ENCODE assay signal across 27 cellular contexts in the genomic region with DNA sequence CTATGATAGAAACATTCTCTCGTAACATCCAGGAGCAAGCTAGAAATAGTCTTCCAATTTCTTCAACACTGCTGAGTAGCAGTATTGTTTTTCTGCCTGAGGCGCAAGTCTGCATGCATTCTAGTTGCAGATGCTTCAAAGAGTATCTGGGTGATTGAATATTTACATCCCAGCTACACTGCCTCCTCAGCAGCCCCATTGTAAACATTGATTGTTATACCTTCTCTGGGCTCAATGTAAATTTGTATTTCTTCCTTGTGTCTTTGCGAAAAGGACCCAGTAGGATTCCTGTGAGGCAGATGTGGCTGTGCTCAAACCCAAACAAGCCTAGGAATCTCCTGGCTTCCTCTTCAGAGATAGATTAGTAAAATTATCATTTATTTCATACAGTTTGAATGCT.
"Had no signal": no experiment of that assay in that cellular context is flagged by ENCODE, and none has a peak within 500 bp of the region (broad histone marks: within the 10 kb centered on the region; RNA-seq: fewer than 3 reads in every experiment).

No MANE protein-coding gene starts in this region.

- H3K4me1 ChIP-seq: breast epithelium, esophagus muscularis mucosa, gastrocnemius medialis, left ventricle myocardium inferior, sigmoid colon, testis, vagina had no signal

- ATAC-seq: activated CD4-positive, alpha-beta T cell treated with anti-CD3 and anti-CD28 coated beads for 36 hours; activated naive CD4-positive, alpha-beta T cell treated with anti-CD3 and anti-CD28 coated beads, Interleukin-2, amount 50 U/mL, for 72 hours; activated T-helper 17 cell treated with anti-CD3 and anti-CD28 coated beads, Interleukin-2, amount 50 U/mL, for 72 hours; gastrocnemius medialis; naive thymus-derived CD8-positive, alpha-beta T cell; stimulated activated memory B cell treated with anti-CD40 and anti-IgM and Interleukin-4, amounts not matched to agents 10 μg/mL and 1 μg/mL and 100 μg/mL, for 72 hours had no signal

- H3K4me1 Mint-ChIP-seq: activated B cell treated with CpG ODN at 0.5 μM for 24 hours; activated CD4-positive, alpha-beta T cell treated with anti-CD3 and anti-CD28 coated beads for 36 hours; activated T-helper 17 cell treated with anti-CD3 and anti-CD28 coated beads, Interleukin-2, amount 50 U/mL, for 72 hours; central memory CD8-positive, alpha-beta T cell; naive thymus-derived CD8-positive, alpha-beta T cell; stimulated activated memory B cell treated with anti-CD40 and anti-IgM and Interleukin-4, amounts not matched to agents 10 μg/mL and 1 μg/mL and 100 μg/mL, for 72 hours had no signal

- H3K4me2 ChIP-seq: smooth muscle cell had no signal

- H3K36me3 ChIP-seq: breast epithelium, esophagus muscularis mucosa, gastrocnemius medialis, left ventricle myocardium inferior, sigmoid colon, vagina had no signal

- H3K27ac ChIP-seq: breast epithelium, esophagus muscularis mucosa, gastrocnemius medialis, left ventricle myocardium inferior, sigmoid colon, testis, vagina had no signal

- H3K9me3 ChIP-seq: breast epithelium, esophagus muscularis mucosa, gastrocnemius medialis, left ventricle myocardium inferior, sigmoid colon, testis, vagina had no signal

- H3K27ac Mint-ChIP-seq: activated B cell treated with CpG ODN at 0.5 μM for 24 hours; activated CD4-positive, alpha-beta T cell treated with anti-CD3 and anti-CD28 coated beads for 36 hours; activated naive CD4-positive, alpha-beta T cell treated with anti-CD3 and anti-CD28 coated beads, Interleukin-2, amount 50 U/mL, for 72 hours; activated T-cell treated with anti-CD3 and anti-CD28 coated beads, Interleukin-2, amount 50 U/mL, for 24 hours; activated T-helper 17 cell treated with anti-CD3 and anti-CD28 coated beads, Interleukin-2, amount 50 U/mL, for 72 hours; mesothelial cell of epicardium; naive thymus-derived CD8-positive, alpha-beta T cell; progenitor cell of endocrine pancreas; stimulated activated memory B cell treated with anti-CD40 and anti-IgM and Interleukin-4, amounts not matched to agents 10 μg/mL and 1 μg/mL and 100 μg/mL, for 72 hours; type B pancreatic cell had no signal

- H3K4me3 ChIP-seq: breast epithelium, esophagus muscularis mucosa, gastrocnemius medialis, left ventricle myocardium inferior, sigmoid colon, smooth muscle cell, testis, vagina had no signal

- H3K36me3 Mint-ChIP-seq: mesothelial cell of epicardium; naive thymus-derived CD8-positive, alpha-beta T cell; stimulated activated memory B cell treated with anti-CD40 and anti-IgM and Interleukin-4, amounts not matched to agents 10 μg/mL and 1 μg/mL and 100 μg/mL, for 72 hours; type B pancreatic cell had no signal

- DNase-seq: activated B cell treated with CpG ODN at 0.5 μM for 24 hours; activated CD4-positive, alpha-beta T cell treated with anti-CD3 and anti-CD28 coated beads for 36 hours; activated CD4-positive, alpha-beta T cell treated with anti-CD3 and anti-CD28 coated beads, Interleukin-2, amount 50 U/mL, for 4 hours; activated CD8-positive, alpha-beta memory T cell treated with anti-CD3 and anti-CD28 coated beads for 24 hours; activated CD8-positive, alpha-beta memory T cell treated with anti-CD3 and anti-CD28 coated beads, Interleukin-2, amount 50 U/mL, for 4 hours; activated T-cell treated with anti-CD3 and anti-CD28 coated beads, Interleukin-2, amount 50 U/mL, for 24 hours; effector memory CD4-positive, alpha-beta T cell; gastrocnemius medialis; hippocampal formation; left ventricle myocardium inferior; naive thymus-derived CD8-positive, alpha-beta T cell; retina; sigmoid colon; stimulated activated CD4-positive, alpha-beta T cell treated with anti-CD3 and anti-CD28 coated beads, Interleukin-15, amount 100 ng/mL, for 24 hours; T1000; testis had no signal

- H3K4me3 Mint-ChIP-seq: activated B cell treated with CpG ODN at 0.5 μM for 24 hours; activated CD4-positive, alpha-beta T cell treated with anti-CD3 and anti-CD28 coated beads for 36 hours; activated T-cell treated with anti-CD3 and anti-CD28 coated beads, Interleukin-2, amount 50 U/mL, for 24 hours; activated T-helper 17 cell treated with anti-CD3 and anti-CD28 coated beads, Interleukin-2, amount 50 U/mL, for 72 hours; central memory CD8-positive, alpha-beta T cell; mesothelial cell of epicardium; naive thymus-derived CD8-positive, alpha-beta T cell; stimulated activated memory B cell treated with anti-CD40 and anti-IgM and Interleukin-4, amounts not matched to agents 10 μg/mL and 1 μg/mL and 100 μg/mL, for 72 hours; type B pancreatic cell had no signal

- H3K27me3 ChIP-seq: breast epithelium, esophagus muscularis mucosa, gastrocnemius medialis, sigmoid colon, testis, vagina had no signal

- H3K27me3 Mint-ChIP-seq: activated B cell treated with CpG ODN at 0.5 μM for 24 hours; activated T-cell treated with anti-CD3 and anti-CD28 coated beads, Interleukin-2, amount 50 U/mL, for 24 hours; activated T-helper 17 cell treated with anti-CD3 and anti-CD28 coated beads, Interleukin-2, amount 50 U/mL, for 72 hours; central memory CD8-positive, alpha-beta T cell; progenitor cell of endocrine pancreas; stimulated activated memory B cell treated with anti-CD40 and anti-IgM and Interleukin-4, amounts not matched to agents 10 μg/mL and 1 μg/mL and 100 μg/mL, for 72 hours; type B pancreatic cell had no signal

- H3K9me3 Mint-ChIP-seq: type B pancreatic cell had no signal
